Comparison of ENCODE assay signal across 1 cellular context in genomic region chr1:162391790-162392563, GRCh38.
TF ChIP-seq lines count a peak whose summit lies in the region.

No MANE protein-coding gene starts in this region.

TF ChIP-seq in K562, 482 proteins besides CTCF, POLR2A, EP300 and RAD21 (continued from another document and continues in another):
- TF ChIP-seq ZNF609 (CRISPR knock-in tag; IDR thresholded peaks at IDR 0.05; ENCODE audit: borderline replicate concordance) (no peak), ZNF184 (CRISPR knock-in tag; IDR thresholded peaks at IDR 0.05) (no peak), ZNF507 (tag; conservative IDR thresholded peaks at IDR 0.05) (no peak), ZNF324 (CRISPR knock-in tag; IDR thresholded peaks at IDR 0.05) (no peak), SNRNP70 (optimal IDR thresholded peaks at IDR 0.05; ENCODE audit: low read depth, low read length) (no peak), DDX20 (tag; IDR thresholded peaks at IDR 0.05; ENCODE audit: low read depth) (no peak), NFIC (IDR thresholded peaks at IDR 0.05) (peak; percentile 45; the same call in 1 of the 2 replicates), GTF2E2 (tag; IDR thresholded peaks at IDR 0.05) (no peak), ZNF280A (IDR thresholded peaks at IDR 0.05; ENCODE audit: low read depth, partially characterized antibody) (peak; percentile 14), ESRRA (IDR thresholded peaks at IDR 0.05; ENCODE audit: borderline replicate concordance, low read depth) (no peak), CBFA2T2 (conservative IDR thresholded peaks at IDR 0.05) (no peak), ZBTB7A (IDR thresholded peaks at IDR 0.05; ENCODE audit: borderline replicate concordance, control insufficient read depth, low read depth, low read length) (no peak), ZNF830 (CRISPR knock-in tag; IDR thresholded peaks at IDR 0.05) (no peak), NR0B1 (IDR thresholded peaks at IDR 0.05; ENCODE audit: partially characterized antibody) (no peak), GABPB2 (CRISPR knock-in tag; conservative IDR thresholded peaks at IDR 0.05) (no peak), NFRKB (IDR thresholded peaks at IDR 0.05; ENCODE audit: low read depth) (peak; percentile 75; the same call in 1 of the 2 replicates), RBM15 (IDR thresholded peaks at IDR 0.05; ENCODE audit: insufficient read depth, low read length) (no peak), SRSF3 (IDR thresholded peaks at IDR 0.05; ENCODE audit: insufficient read depth, low read length) (no peak), ZNF217 (CRISPR knock-in tag; IDR thresholded peaks at IDR 0.05) (no peak), NONO (IDR thresholded peaks at IDR 0.05; ENCODE audit: low read depth in 2 of 2, low read length in 1 of 2) (no peak), POLR2G (IDR thresholded peaks at IDR 0.05; ENCODE audit: low read depth, low read length) (no peak), CREB1 (IDR thresholded peaks at IDR 0.05) (no peak), CREB1 (CRISPR knock-in tag; IDR thresholded peaks at IDR 0.05) (no peak), HBP1 (CRISPR knock-in tag; IDR thresholded peaks at IDR 0.05) (peak; percentile 84; the same call in 1 of the 2 replicates), PCBP2 (IDR thresholded peaks at IDR 0.05; ENCODE audit: low read depth, low read length, poor library complexity, severe bottlenecking) (peak; percentile 92), MNT (conservative IDR thresholded peaks at IDR 0.05) (0 out of 4 replicates have a peak, but pooled peaks of 1 of the 2 experiments have one; percentile 26), POU5F1 (IDR thresholded peaks at IDR 0.05; ENCODE audit: borderline replicate concordance, low read depth, low read length, partially characterized antibody) (no peak), PML (IDR thresholded peaks at IDR 0.05; ENCODE audit: low read length) (no peak), ATF1 (CRISPR knock-in tag; IDR thresholded peaks at IDR 0.05) (no peak), ATF1 (tag; IDR thresholded peaks at IDR 0.05) (no peak), XRCC3 (IDR thresholded peaks at IDR 0.05) (no peak), CREBBP (IDR thresholded peaks at IDR 0.05; ENCODE audit: low read depth, low read length) (no peak), ZBTB1 (CRISPR knock-in tag; IDR thresholded peaks at IDR 0.05; ENCODE audit: borderline replicate concordance, low read depth) (no peak), MAZ (CRISPR knock-in tag; conservative IDR thresholded peaks at IDR 0.05 in 1 of 2, IDR thresholded peaks at IDR 0.05 in 1 of 2) (no peak), MEF2D (tag; conservative IDR thresholded peaks at IDR 0.05; ENCODE audit: low read depth) (peak; percentile 32; the same call in 1 of the 2 replicates), RUNX1 (IDR thresholded peaks at IDR 0.05; ENCODE audit: low read depth) (no peak), MIER1 (IDR thresholded peaks at IDR 0.05; ENCODE audit: low read depth) (0 out of 2 replicates have a peak, but pooled peaks have one; percentile 59), NEUROD1 (IDR thresholded peaks at IDR 0.05; ENCODE audit: borderline replicate concordance, low read depth, low read length, partially characterized antibody) (no peak), FOXK2 (conservative IDR thresholded peaks at IDR 0.05 in 1 of 2, IDR thresholded peaks at IDR 0.05 in 1 of 2; ENCODE audit: low read depth in 2 of 2) (peak; percentile 65 to 67; a peak in 3 of 4 replicates), MLLT1 (IDR thresholded peaks at IDR 0.05) (peak; percentile 82 to 90), FOXP1 (CRISPR knock-in tag; IDR thresholded peaks at IDR 0.05) (no peak), TBL1XR1 (IDR thresholded peaks at IDR 0.05; ENCODE audit: low read length in 2 of 2) (no peak), BCL6 (CRISPR knock-in tag; IDR thresholded peaks at IDR 0.05) (no peak), FOSL1 (tag; conservative IDR thresholded peaks at IDR 0.05) (no peak), PHF20 (IDR thresholded peaks at IDR 0.05; ENCODE audit: partially characterized antibody) (no peak), CEBPB (tag; IDR thresholded peaks at IDR 0.05) (no peak), ZNF696 (CRISPR knock-in tag; conservative IDR thresholded peaks at IDR 0.05) (no peak), RNF2 (IDR thresholded peaks at IDR 0.05) (no peak), EP400 (IDR thresholded peaks at IDR 0.05) (peak; percentile 69), ZFPM2 (CRISPR knock-in tag; IDR thresholded peaks at IDR 0.05) (no peak), ZNF224 (CRISPR knock-in tag; IDR thresholded peaks at IDR 0.05) (no peak), ZNF280B (CRISPR knock-in tag; IDR thresholded peaks at IDR 0.05) (no peak), ZNF707 (CRISPR knock-in tag; conservative IDR thresholded peaks at IDR 0.05) (no peak), TCF7L2 (IDR thresholded peaks at IDR 0.05; ENCODE audit: low read depth, low read length) (no peak), ZNF140 (CRISPR knock-in tag; IDR thresholded peaks at IDR 0.05) (no peak), RBM17 (IDR thresholded peaks at IDR 0.05; ENCODE audit: borderline replicate concordance, low read depth, low read length) (no peak), ARHGAP35 (IDR thresholded peaks at IDR 0.05; ENCODE audit: partially characterized antibody) (no peak), EGR1 (conservative IDR thresholded peaks at IDR 0.05) (no peak), RHOXF2B (CRISPR knock-in tag; conservative IDR thresholded peaks at IDR 0.05) (no peak), ZBTB34 (CRISPR knock-in tag; IDR thresholded peaks at IDR 0.05) (no peak), ZNF174 (CRISPR knock-in tag; IDR thresholded peaks at IDR 0.05) (no peak), ELK1 (CRISPR knock-in tag; IDR thresholded peaks at IDR 0.05) (no peak)
